Comparison of ENCODE assay signal across 16 cellular contexts in genomic region chr13:29903524-29903923, GRCh38.
"Had no signal": no experiment of that assay in that cellular context is flagged by ENCODE, and none has a peak within 500 bp of the region (broad histone marks: within the 10 kb centered on the region; RNA-seq: fewer than 3 reads in every experiment).

No MANE protein-coding gene starts in this region.

- H3K36me3 Mint-ChIP-seq: memory B cell; naive B cell; stimulated activated naive B cell treated with anti-CD40 and anti-IgM and Interleukin-4, amounts not matched to agents 10 μg/mL and 1 μg/mL and 100 μg/mL, for 72 hours; type B pancreatic cell had no signal

- H3K4me3 Mint-ChIP-seq: activated naive CD4-positive, alpha-beta T cell treated with anti-CD3 and anti-CD28 coated beads for 36 hours; memory B cell; stimulated activated naive B cell treated with anti-CD40 and anti-IgM and Interleukin-4, amounts not matched to agents 10 μg/mL and 1 μg/mL and 100 μg/mL, for 72 hours; type B pancreatic cell had no signal

- H3K9me3 Mint-ChIP-seq: activated naive CD4-positive, alpha-beta T cell treated with anti-CD3 and anti-CD28 coated beads for 36 hours; type B pancreatic cell had no signal

- H3K4me1 ChIP-seq: prostate gland had no signal

- H3K36me3 ChIP-seq: neutrophil, ovary, prostate gland, vagina had no signal

- DNase-seq: activated CD4-positive, alpha-beta T cell treated with anti-CD3 and anti-CD28 coated beads, Interleukin-2, amount 50 U/mL, for 4 hours; activated naive CD4-positive, alpha-beta T cell treated with anti-CD3 and anti-CD28 coated beads for 36 hours; activated T-cell treated with anti-CD3 and anti-CD28 coated beads, Interleukin-2, amount 50 U/mL, for 48 hours; amygdala; foreskin keratinocyte; naive B cell; ovary; stimulated activated CD4-positive, alpha-beta T cell treated with anti-CD3 and anti-CD28 coated beads, Interleukin-2, amount 100 ng/mL, for 48 hours; stimulated activated CD8-positive, alpha-beta memory T cell treated with anti-CD3 and anti-CD28 coated beads, Interleukin-4, amount 100 ng/mL, for 48 hours; stimulated activated naive B cell treated with anti-CD40 and anti-IgM and Interleukin-4, amounts not matched to agents 10 μg/mL and 1 μg/mL and 100 μg/mL, for 72 hours had no signal

- H3K4me3 ChIP-seq: ovary, prostate gland, vagina had no signal

- H3K27me3 ChIP-seq: neutrophil, ovary, vagina had no signal

- H3K9me3 ChIP-seq: neutrophil, ovary, prostate gland, vagina had no signal

- H3K27ac Mint-ChIP-seq: activated naive CD4-positive, alpha-beta T cell treated with anti-CD3 and anti-CD28 coated beads for 36 hours; memory B cell; stimulated activated naive B cell treated with anti-CD40 and anti-IgM and Interleukin-4, amounts not matched to agents 10 μg/mL and 1 μg/mL and 100 μg/mL, for 72 hours; type B pancreatic cell had no signal

- H3K27ac ChIP-seq: foreskin keratinocyte, ovary, prostate gland, vagina, VCaP had no signal

- H3K27me3 Mint-ChIP-seq: type B pancreatic cell had no signal

- ATAC-seq: foreskin keratinocyte; stimulated activated naive B cell treated with anti-CD40 and anti-IgM and Interleukin-4, amounts not matched to agents 10 μg/mL and 1 μg/mL and 100 μg/mL, for 72 hours had no signal
